In the genomic region with DNA sequence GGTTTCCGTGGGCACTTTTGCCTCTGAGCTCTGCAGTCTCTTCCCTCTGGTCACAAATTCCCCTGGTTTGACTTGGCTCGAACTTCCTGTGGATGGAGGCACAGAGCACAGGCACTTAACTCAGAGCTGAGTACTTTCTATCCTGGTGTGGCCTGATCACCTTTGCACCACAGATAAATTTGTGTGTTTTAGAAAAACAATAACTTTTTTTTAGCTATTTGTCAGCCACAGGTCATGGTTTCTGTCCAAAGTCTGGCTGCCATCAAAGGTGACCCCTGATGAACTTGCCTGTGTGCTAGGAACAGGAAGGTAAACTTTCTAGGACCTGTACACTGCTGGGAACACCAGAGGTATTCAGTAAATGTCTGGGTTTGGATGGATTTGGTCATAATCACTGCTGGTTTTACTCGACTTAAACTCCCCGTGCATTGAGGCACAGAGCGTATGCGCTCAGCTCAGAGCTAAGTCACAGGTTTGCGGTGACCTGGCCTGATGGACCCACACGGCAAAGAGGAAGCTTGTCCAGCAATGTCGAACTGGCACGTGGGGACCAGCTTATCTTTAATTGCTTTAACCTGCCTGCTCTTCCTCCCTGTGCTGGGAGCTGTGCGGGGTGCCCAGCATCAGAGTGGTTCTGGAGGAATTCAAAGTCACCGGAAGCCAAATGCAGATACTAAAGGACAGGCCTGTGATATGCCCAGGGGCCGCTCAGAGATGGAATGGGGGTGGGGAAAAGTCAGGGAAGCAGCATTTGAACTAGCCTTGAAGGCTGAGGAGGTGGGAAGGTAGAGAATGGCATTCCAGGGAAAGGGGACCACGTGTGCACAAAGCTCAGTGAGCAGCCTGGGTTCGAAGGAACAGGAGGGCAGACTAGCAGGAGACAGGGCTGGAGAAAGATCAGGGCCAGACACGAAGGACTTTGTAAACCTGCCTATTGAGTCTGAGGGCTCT, we compare ENCODE assay signal across 24 cellular contexts. TPM values are rescaled to one million over a fixed set of nuclear protein-coding genes. Genes with fewer than 3 reads are reported as not detected.
DNase-seq lines count a peak whose midpoint lies in the region; ATAC-seq and TF ChIP-seq lines count a peak whose summit lies in the region.
"Had no signal": no experiment of that assay in that cellular context is flagged by ENCODE, and none has a peak within 500 bp of the region (broad histone marks: within the 10 kb centered on the region; RNA-seq: fewer than 3 reads in every experiment).

No MANE protein-coding gene starts in this region.

- H3K4me1 ChIP-seq in GM23338 (ENCODE audit: insufficient read depth) (no peaks in the 10 kb centered on the region; the same call in 1 of the 2 replicates), liver (ENCODE audit: control insufficient read depth in 4 of 4, insufficient read depth in 4 of 4, low read length in 3 of 4) (peaks cover 31 to 71% (median 63%) of the 10 kb centered on the region in 4 donors)
- H3K4me1 ChIP-seq: A549; BLaER1 treated with 17β-estradiol and CSF1 and Interleukin-3, amounts not matched to agents 10 nM and 100 nM had no signal

- CTCF ChIA-PET in WTC11 (lab: Charles Lee): interaction anchor here (0.7 to 4.8 kb wide), 10 partner anchors 10 to 321 kb away, joined by 3 to 104 read pairs (median 6); a partner anchor contains a TSS

- H3K36me3 Mint-ChIP-seq in GM23338 (ENCODE audit: low read depth) (no peaks in the 10 kb centered on the region), WTC11 (no peaks in the 10 kb centered on the region)
- H3K36me3 Mint-ChIP-seq: CD8-positive, alpha-beta memory T cell had no signal

- H3K27ac ChIP-seq in GM23338 (ENCODE audit: low read depth) (no peak overlapping the region), liver (ENCODE audit: low read depth in 1 of 2, low read length in 2 of 2) (peak overlapping the region; percentile 89 to 97)
- H3K27ac ChIP-seq: A549; BLaER1 treated with 17β-estradiol and CSF1 and Interleukin-3, amounts not matched to agents 10 nM and 100 nM; KMS-11; SK-N-MC had no signal

- H3K27ac Mint-ChIP-seq in GM23338 (no peak overlapping the region; the same call in 1 of the 2 replicates), WTC11 (no peak overlapping the region)
- H3K27ac Mint-ChIP-seq: HFFc6 had no signal

- H3K9me3 Mint-ChIP-seq in GM23338 (no peaks in the 10 kb centered on the region), WTC11 (no peaks in the 10 kb centered on the region)
- H3K9me3 Mint-ChIP-seq: CD8-positive, alpha-beta memory T cell; HFFc6 had no signal

- POLR2A ChIA-PET in WTC11 (lab: Charles Lee): no interaction called here

- TF ChIP-seq CTCF in GM23338 (conservative IDR thresholded peaks at IDR 0.05; ENCODE audit: low read depth in 2 of 2): no peak
- TF ChIP-seq CTCF in WTC11 (IDR thresholded peaks at IDR 0.05): no peak
- TF ChIP-seq CTCF in liver (IDR thresholded peaks at IDR 0.05; ENCODE audit: low read depth, low read length, missing input control): no peak
- no peak for TF ChIP-seq CTCF in omental fat pad (IDR thresholded peaks at IDR 0.05)

- H3K27me3 ChIP-seq in GM23338 (ENCODE audit: insufficient read depth) (no peaks in the 10 kb centered on the region), liver (ENCODE audit: control insufficient read depth in 4 of 4, insufficient read depth in 4 of 4, low read length in 3 of 4) (no peaks in the 10 kb centered on the region)
- H3K27me3 ChIP-seq: BLaER1 treated with 17β-estradiol and CSF1 and Interleukin-3, amounts not matched to agents 10 nM and 100 nM had no signal

- H3K4me2 ChIP-seq in GM23338: no peak overlapping the region
- H3K4me2 ChIP-seq: A549; BLaER1 treated with 17β-estradiol and CSF1 and Interleukin-3, amounts not matched to agents 10 nM and 100 nM; KMS-11 had no signal

- H3K79me2 ChIP-seq in GM23338 (replicated peaks; ENCODE audit: insufficient read depth): no peaks in the 10 kb centered on the region

- peak; percentile 55 to 68 for TF ChIP-seq RAD21 in liver (IDR thresholded peaks at IDR 0.05)

- 34% methylated on average over 16 of the region's 16 CpGs for WGBS in liver

- H3K4me3 Mint-ChIP-seq in GM23338 (no peak overlapping the region), WTC11 (no peak overlapping the region)
- H3K4me3 Mint-ChIP-seq: CD8-positive, alpha-beta memory T cell; HFFc6 had no signal

- peak overlapping the region; percentile 29 to 55 for H3K9ac ChIP-seq in liver (ENCODE audit: low read depth in 1 of 2, low read length in 2 of 2)
- H3K9ac ChIP-seq: BLaER1 treated with 17β-estradiol and CSF1 and Interleukin-3, amounts not matched to agents 10 nM and 100 nM; KMS-11 had no signal

- H3K27me3 Mint-ChIP-seq in GM23338 (ENCODE audit: insufficient read depth, low read depth, poor library complexity) (peaks cover 10% of the 10 kb centered on the region), WTC11 (ENCODE audit: low read depth) (no peaks in the 10 kb centered on the region; the same call in 1 of the 2 replicates)

- no peaks in the 10 kb centered on the region for H4K20me1 ChIP-seq in GM23338 (replicated peaks; ENCODE audit: insufficient read depth)
- H4K20me1 ChIP-seq: BLaER1 treated with 17β-estradiol and CSF1 and Interleukin-3, amounts not matched to agents 10 nM and 100 nM had no signal

- no peaks in the 10 kb centered on the region for H3F3A ChIP-seq in GM23338 (replicated peaks; ENCODE audit: low read depth)

- H2AFZ ChIP-seq in GM23338: peak overlapping the region; percentile 88; the same call in 1 of the 2 replicates

- ATAC-seq in GM23338: no peak
- ATAC-seq in WTC11: no peak
- no peak for ATAC-seq in sciatic nerve
- ATAC-seq in omental fat pad (ENCODE audit: low FRiP score): no peak
- ATAC-seq in HG02678 (IDR thresholded peaks at IDR 0.05; ENCODE audit: unreplicated experiment): no peak
- ATAC-seq: A549, Panc1, Right ventricle myocardium inferior had no signal

- H3K36me3 ChIP-seq in GM23338 (ENCODE audit: insufficient read depth): no peaks in the 10 kb centered on the region
- H3K36me3 ChIP-seq in liver (ENCODE audit: control insufficient read depth in 4 of 4, insufficient read depth in 3 of 4, low read depth in 1 of 4, low read length in 3 of 4): peaks cover 4 to 38% (median 28%) of the 10 kb centered on the region in 4 donors
- H3K36me3 ChIP-seq: BLaER1 treated with 17β-estradiol and CSF1 and Interleukin-3, amounts not matched to agents 10 nM and 100 nM had no signal

- no peaks in the 10 kb centered on the region for H3K9me2 ChIP-seq in GM23338 (ENCODE audit: insufficient read depth)

- no peaks in the 10 kb centered on the region for H3K9me3 ChIP-seq in liver (ENCODE audit: control insufficient read depth in 4 of 4, low read length in 3 of 4)
- H3K9me3 ChIP-seq: A549; BLaER1 treated with 17β-estradiol and CSF1 and Interleukin-3, amounts not matched to agents 10 nM and 100 nM had no signal

- intact Hi-C loops in sciatic nerve (cut with DNase I): no loop called here

- DNase-seq in GM23338 (ENCODE audit: low spot score) (no peak), WTC11 (ENCODE audit: low spot score) (no peak), sciatic nerve (ENCODE audit: low spot score) (peak; percentile 19), omental fat pad (ENCODE audit: low spot score) (no peak), NCI-H748 treated with DMSO at 0.1 percent for 48 hours (lab: John Stamatoyannopoulos, UW) (no peak), NCI-H187 (lab: John Stamatoyannopoulos, UW) (no peak)
- DNase-seq: CD8-positive, alpha-beta memory T cell; DMS79 treated with DMSO at 0.1 percent for 48 hours; HFFc6; NCI-H1092; NCI-H146; NCI-H2081 treated with DMSO at 0.1 percent for 48 hours; NCI-H2227 treated with DMSO at 0.1 percent for 48 hours; NCI-H524 had no signal

- H3K4me1 Mint-ChIP-seq in GM23338 (peaks cover 7% of the 10 kb centered on the region), WTC11 (peaks cover 6% of the 10 kb centered on the region)

- no peak overlapping the region for H3K4me3 ChIP-seq in GM23338
- no peak overlapping the region for H3K4me3 ChIP-seq in liver (ENCODE audit: low read depth in 1 of 3, low read length in 3 of 3)
- H3K4me3 ChIP-seq: A549; BLaER1 treated with 17β-estradiol and CSF1 and Interleukin-3, amounts not matched to agents 10 nM and 100 nM; SK-N-MC had no signal

TF ChIP-seq in GM23338, 12 proteins besides CTCF, POLR2A, EP300 and RAD21 (continues in another document):
- no peak for TF ChIP-seq ZNF114 (CRISPR knock-in tag; IDR thresholded peaks at IDR 0.05)

TF ChIP-seq in liver, 16 proteins besides CTCF, POLR2A, EP300 and RAD21 (continues in another document):
- peak; percentile 85 to 91 for TF ChIP-seq JUND (IDR thresholded peaks at IDR 0.05)
- TF ChIP-seq YY1 (IDR thresholded peaks at IDR 0.05): peak; percentile 92

RNA-seq across cellular contexts. Expression of a gene that starts 12.9 kb away (rescaled TPM):
- 1.4 and 2.3 TPM in 2 replicates for total RNA-seq in GM23338 (2014; rRNA removed; shearing (Covaris generic))
- polyA plus RNA-seq in GM23338 (2016; fragmentation: Nextera tagmentation; extraction: Ambion mirVana) (0.38 and 1.2 TPM in 2 replicates), liver (100 to 1,000 TPM; 159 to 329 TPM)
- total RNA-seq in WTC11 (2021) (1.6 to 2.3 TPM (median 1.8 TPM) in 3 replicates), liver (100 to 1,000 TPM in 1 of 2 donors, 10 to 100 TPM in 1; 88.4 to 399 TPM), sciatic nerve (0.62 TPM), omental fat pad (under 1 TPM in 1 of 4 donors, not detected in 3; 0.25 TPM)
- total RNA-seq: CD8-positive, alpha-beta memory T cell; H4; HFFc6; MCF 10A; Right ventricle myocardium inferior had no signal
- polyA plus RNA-seq: CD8-positive, alpha-beta memory T cell had no signal

RNA-seq across cellular contexts. Expression of a gene that starts 48.7 kb away (rescaled TPM):
- total RNA-seq in GM23338 (2014; rRNA removed; shearing (Covaris generic)): 1.7 and 2.7 TPM in 2 replicates
- polyA plus RNA-seq in GM23338 (2016; fragmentation: Nextera tagmentation; extraction: Ambion mirVana) (3.9 and 4.8 TPM in 2 replicates), liver (10 to 100 TPM in 1 of 2 donors, 1 to 10 TPM in 1; 3.3 to 33.2 TPM)
- total RNA-seq in WTC11 (2021) (2.3 to 2.7 TPM (median 2.6 TPM) in 3 replicates), liver (1 to 10 TPM in 1 of 2 donors, under 1 TPM in 1; 0.56 to 2.2 TPM), sciatic nerve (2.1 TPM), omental fat pad (under 1 TPM; 0.56 to 0.79 (median 0.63) TPM)

RNA-seq across cellular contexts. Expression of a gene that starts 48.9 kb away (rescaled TPM):
- 5.0 and 5.5 TPM in 2 replicates for total RNA-seq in GM23338 (2014; rRNA removed; shearing (Covaris generic))
- 40.0 and 49.3 TPM in 2 replicates for polyA plus RNA-seq in GM23338 (2016; fragmentation: Nextera tagmentation; extraction: Ambion mirVana)
- total RNA-seq in WTC11 (2021): 10.6 to 12.3 TPM (median 11.4 TPM) in 3 replicates
- 10 to 100 TPM in 1 of 2 donors, 1 to 10 TPM in 1; 6.9 to 10.4 TPM for total RNA-seq in liver
- 10 to 100 TPM in 1 of 2 donors, 1 to 10 TPM in 1; 7.0 to 29.8 TPM for polyA plus RNA-seq in liver
- 13.8 TPM for total RNA-seq in sciatic nerve
- total RNA-seq in omental fat pad: 1 to 10 TPM; 5.5 to 9.9 (median 8.2) TPM

RNA-seq across cellular contexts. Expression of a gene that starts 55.6 kb away (rescaled TPM):
- total RNA-seq in GM23338 (2014; rRNA removed; shearing (Covaris generic)): not detected in 2 replicates
- polyA plus RNA-seq in GM23338 (2016; fragmentation: Nextera tagmentation; extraction: Ambion mirVana) (not detected in 2 replicates), liver (10 to 100 TPM; 18.3 to 20.2 TPM)
- total RNA-seq in WTC11 (2021) (0.16 to 0.37 TPM (median 0.20 TPM) in 3 replicates), liver (10 to 100 TPM in 1 of 2 donors, 1 to 10 TPM in 1; 6.7 to 33.9 TPM), sciatic nerve (67.4 TPM), omental fat pad (100 to 1,000 TPM in 1 of 4 donors, 10 to 100 TPM in 3; 17.5 to 201 (median 33.6) TPM)
- total RNA-seq: MCF 10A had no signal
- polyA plus RNA-seq: A549 had no signal

RNA-seq across cellular contexts. Expression of a gene that starts 59.4 kb away (rescaled TPM):
- total RNA-seq in GM23338 (2014; rRNA removed; shearing (Covaris generic)): 197 and 202 TPM in 2 replicates
- polyA plus RNA-seq in GM23338 (2016; fragmentation: Nextera tagmentation; extraction: Ambion mirVana) (887 and 915 TPM in 2 replicates), liver (100 to 1,000 TPM; 141 to 329 TPM)
- total RNA-seq in WTC11 (2021) (148 to 157 TPM (median 151 TPM) in 3 replicates), liver (10 to 100 TPM; 32.9 to 58.4 TPM), sciatic nerve (27.3 TPM), omental fat pad (100 to 1,000 TPM in 2 of 4 donors, 10 to 100 TPM in 2; 58.5 to 155 (median 109) TPM)

Comparison
In these comparisons a context has a peak if more than half of its experiments do, and no peak if none do; other contexts are left out.
1. RNA of a gene that starts 12.9 kb away (total RNA-seq): 88.4 to 399 TPM in liver; 1.4 to 2.3 TPM in GM23338, 1.6 to 2.3 TPM in WTC11, 0.62 TPM in sciatic nerve (single experiment) and 0.25 TPM in omental fat pad; every median in the first group is over 10 times any median in the second.